Comparison of ENCODE assay signal across 2 cellular contexts in the genomic region with DNA sequence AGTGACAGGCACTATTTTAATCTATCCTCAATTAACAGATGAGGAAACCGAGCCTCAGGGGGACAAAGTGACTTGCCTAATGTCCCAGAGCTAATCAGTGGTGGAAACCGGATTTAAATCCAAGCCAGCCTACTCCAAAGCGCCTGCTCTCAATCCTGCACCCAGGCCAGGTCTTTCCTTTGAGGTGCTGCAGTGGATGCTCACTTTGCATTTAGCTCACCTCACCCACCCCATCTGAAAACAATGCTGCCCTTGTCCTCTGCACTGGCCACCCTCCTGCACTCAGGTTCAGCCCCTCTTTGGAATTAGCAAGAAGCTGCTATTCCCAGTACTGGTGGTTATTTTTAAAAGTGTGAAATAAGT.
TF ChIP-seq lines count a peak whose summit lies in the region.

No MANE protein-coding gene starts in this region.

TF ChIP-seq in SK-N-SH, 30 proteins besides CTCF, POLR2A, EP300 and RAD21 (continued from another document):
- TF ChIP-seq ZBTB33 (IDR thresholded peaks at IDR 0.05; ENCODE audit: borderline replicate concordance, low read depth) (no peak), TAF1 (IDR thresholded peaks at IDR 0.05; ENCODE audit: borderline replicate concordance, low read depth, low read length) (no peak), NFIC (IDR thresholded peaks at IDR 0.05; ENCODE audit: borderline replicate concordance) (no peak), MXI1 (IDR thresholded peaks at IDR 0.05; ENCODE audit: low read depth, low read length) (no peak; the same call in 1 of the 2 replicates), TEAD4 (IDR thresholded peaks at IDR 0.05; ENCODE audit: borderline replicate concordance, insufficient read depth) (no peak), YY1 (IDR thresholded peaks at IDR 0.05; ENCODE audit: low read depth) (no peak), USF1 (IDR thresholded peaks at IDR 0.05; ENCODE audit: borderline replicate concordance, low read depth) (no peak)

TF ChIP-seq in GM23338, 12 proteins besides CTCF, POLR2A, EP300 and RAD21 (continued from another document):
- TF ChIP-seq, protein P1, sequence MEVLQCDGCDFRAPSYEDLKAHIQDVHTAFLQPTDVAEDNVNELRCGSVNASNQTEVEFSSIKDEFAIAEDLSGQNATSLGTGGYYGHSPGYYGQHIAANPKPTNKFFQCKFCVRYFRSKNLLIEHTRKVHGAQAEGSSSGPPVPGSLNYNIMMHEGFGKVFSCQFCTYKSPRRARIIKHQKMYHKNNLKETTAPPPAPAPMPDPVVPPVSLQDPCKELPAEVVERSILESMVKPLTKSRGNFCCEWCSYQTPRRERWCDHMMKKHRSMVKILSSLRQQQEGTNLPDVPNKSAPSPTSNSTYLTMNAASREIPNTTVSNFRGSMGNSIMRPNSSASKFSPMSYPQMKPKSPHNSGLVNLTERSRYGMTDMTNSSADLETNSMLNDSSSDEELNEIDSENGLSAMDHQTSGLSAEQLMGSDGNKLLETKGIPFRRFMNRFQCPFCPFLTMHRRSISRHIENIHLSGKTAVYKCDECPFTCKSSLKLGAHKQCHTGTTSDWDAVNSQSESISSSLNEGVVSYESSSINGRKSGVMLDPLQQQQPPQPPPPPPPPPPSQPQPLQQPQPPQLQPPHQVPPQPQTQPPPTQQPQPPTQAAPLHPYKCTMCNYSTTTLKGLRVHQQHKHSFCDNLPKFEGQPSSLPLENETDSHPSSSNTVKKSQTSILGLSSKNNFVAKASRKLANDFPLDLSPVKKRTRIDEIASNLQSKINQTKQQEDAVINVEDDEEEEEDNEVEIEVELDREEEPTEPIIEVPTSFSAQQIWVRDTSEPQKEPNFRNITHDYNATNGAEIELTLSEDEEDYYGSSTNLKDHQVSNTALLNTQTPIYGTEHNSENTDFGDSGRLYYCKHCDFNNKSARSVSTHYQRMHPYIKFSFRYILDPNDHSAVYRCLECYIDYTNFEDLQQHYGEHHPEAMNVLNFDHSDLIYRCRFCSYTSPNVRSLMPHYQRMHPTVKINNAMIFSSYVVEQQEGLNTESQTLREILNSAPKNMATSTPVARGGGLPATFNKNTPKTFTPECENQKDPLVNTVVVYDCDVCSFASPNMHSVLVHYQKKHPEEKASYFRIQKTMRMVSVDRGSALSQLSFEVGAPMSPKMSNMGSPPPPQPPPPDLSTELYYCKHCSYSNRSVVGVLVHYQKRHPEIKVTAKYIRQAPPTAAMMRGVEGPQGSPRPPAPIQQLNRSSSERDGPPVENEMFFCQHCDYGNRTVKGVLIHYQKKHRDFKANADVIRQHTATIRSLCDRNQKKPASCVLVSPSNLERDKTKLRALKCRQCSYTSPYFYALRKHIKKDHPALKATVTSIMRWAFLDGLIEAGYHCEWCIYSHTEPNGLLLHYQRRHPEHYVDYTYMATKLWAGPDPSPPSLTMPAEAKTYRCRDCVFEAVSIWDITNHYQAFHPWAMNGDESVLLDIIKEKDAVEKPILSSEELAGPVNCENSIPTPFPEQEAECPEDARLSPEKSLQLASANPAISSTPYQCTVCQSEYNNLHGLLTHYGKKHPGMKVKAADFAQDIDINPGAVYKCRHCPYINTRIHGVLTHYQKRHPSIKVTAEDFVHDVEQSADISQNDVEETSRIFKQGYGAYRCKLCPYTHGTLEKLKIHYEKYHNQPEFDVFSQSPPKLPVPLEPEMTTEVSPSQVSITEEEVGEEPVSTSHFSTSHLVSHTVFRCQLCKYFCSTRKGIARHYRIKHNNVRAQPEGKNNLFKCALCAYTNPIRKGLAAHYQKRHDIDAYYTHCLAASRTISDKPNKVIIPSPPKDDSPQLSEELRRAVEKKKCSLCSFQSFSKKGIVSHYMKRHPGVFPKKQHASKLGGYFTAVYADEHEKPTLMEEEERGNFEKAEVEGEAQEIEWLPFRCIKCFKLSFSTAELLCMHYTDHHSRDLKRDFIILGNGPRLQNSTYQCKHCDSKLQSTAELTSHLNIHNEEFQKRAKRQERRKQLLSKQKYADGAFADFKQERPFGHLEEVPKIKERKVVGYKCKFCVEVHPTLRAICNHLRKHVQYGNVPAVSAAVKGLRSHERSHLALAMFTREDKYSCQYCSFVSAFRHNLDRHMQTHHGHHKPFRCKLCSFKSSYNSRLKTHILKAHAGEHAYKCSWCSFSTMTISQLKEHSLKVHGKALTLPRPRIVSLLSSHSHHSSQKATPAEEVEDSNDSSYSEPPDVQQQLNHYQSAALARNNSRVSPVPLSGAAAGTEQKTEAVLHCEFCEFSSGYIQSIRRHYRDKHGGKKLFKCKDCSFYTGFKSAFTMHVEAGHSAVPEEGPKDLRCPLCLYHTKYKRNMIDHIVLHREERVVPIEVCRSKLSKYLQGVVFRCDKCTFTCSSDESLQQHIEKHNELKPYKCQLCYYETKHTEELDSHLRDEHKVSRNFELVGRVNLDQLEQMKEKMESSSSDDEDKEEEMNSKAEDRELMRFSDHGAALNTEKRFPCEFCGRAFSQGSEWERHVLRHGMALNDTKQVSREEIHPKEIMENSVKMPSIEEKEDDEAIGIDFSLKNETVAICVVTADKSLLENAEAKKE (CRISPR knock-in tag; IDR thresholded peaks at IDR 0.05): no peak
